ENCODE assay signal across 18 cellular contexts in genomic region chr19:38722947-38723605, GRCh38. TPM values are rescaled to one million over a fixed set of nuclear protein-coding genes. Genes with fewer than 3 reads are reported as not detected.
DNase-seq lines count a peak whose midpoint lies in the region; ATAC-seq and TF ChIP-seq lines count a peak whose summit lies in the region.
"Had no signal": no experiment of that assay in that cellular context is flagged by ENCODE, and none has a peak within 500 bp of the region (broad histone marks: within the 10 kb centered on the region; RNA-seq: fewer than 3 reads in every experiment).

No MANE protein-coding gene starts in this region.

- H3K9me3 ChIP-seq in heart left ventricle (no peaks in the 10 kb centered on the region), hepatocyte (ENCODE audit: low read depth) (no peaks in the 10 kb centered on the region), upper lobe of left lung (no peaks in the 10 kb centered on the region), A673 (ENCODE audit: low read depth, low read length, poor library complexity, severe bottlenecking) (no peaks in the 10 kb centered on the region)

- peaks cover 5% of the 10 kb centered on the region for H3K79me2 ChIP-seq in hepatocyte

- peaks cover 28% of the 10 kb centered on the region for H3K4me1 Mint-ChIP-seq in progenitor cell of endocrine pancreas (ENCODE audit: low read depth)

- peaks cover 12% of the 10 kb centered on the region for H3K36me3 Mint-ChIP-seq in progenitor cell of endocrine pancreas (ENCODE audit: insufficient read depth)

- no peak overlapping the region for H2AFZ ChIP-seq in hepatocyte

- no peak for TF ChIP-seq CTCF in heart left ventricle (IDR thresholded peaks at IDR 0.05)
- TF ChIP-seq CTCF in hepatocyte (IDR thresholded peaks at IDR 0.05; ENCODE audit: poor library complexity): no peak
- no peak for TF ChIP-seq CTCF in progenitor cell of endocrine pancreas (IDR thresholded peaks at IDR 0.05; ENCODE audit: unreplicated experiment)
- TF ChIP-seq CTCF in upper lobe of left lung (IDR thresholded peaks at IDR 0.05): no peak
- TF ChIP-seq CTCF in A673 (conservative IDR thresholded peaks at IDR 0.05; ENCODE audit: low read depth, low read length): no peak

- no peaks in the 10 kb centered on the region for H3K27me3 Mint-ChIP-seq in progenitor cell of endocrine pancreas

- H4K20me1 ChIP-seq in hepatocyte (ENCODE audit: insufficient read depth, poor library complexity, severe bottlenecking): no peaks in the 10 kb centered on the region

- no TSS peak for BruUV-seq in A673 (replicated peaks; lab: Mats Ljungman, UMichigan)

- peak overlapping the region; percentile 73 to 98 (median 89) for H3K27ac ChIP-seq in heart left ventricle
- H3K27ac ChIP-seq in hepatocyte: peak overlapping the region; percentile 89
- H3K27ac ChIP-seq in upper lobe of left lung: peak overlapping the region; percentile 18 to 72 (median 62)
- no peak overlapping the region for H3K27ac ChIP-seq in A673 (ENCODE audit: low read depth, low read length, poor library complexity, severe bottlenecking)
- H3K27ac ChIP-seq: brain microvascular endothelial cell, KMS-11 had no signal

- H3K4me3 ChIP-seq in heart left ventricle: no peak overlapping the region
- no peak overlapping the region for H3K4me3 ChIP-seq in hepatocyte
- H3K4me3 ChIP-seq in upper lobe of left lung: no peak overlapping the region
- no peak overlapping the region for H3K4me3 ChIP-seq in A673 (ENCODE audit: low read depth, low read length, poor library complexity, severe bottlenecking)

- H3K27me3 ChIP-seq in heart left ventricle (no peaks in the 10 kb centered on the region), hepatocyte (no peaks in the 10 kb centered on the region), upper lobe of left lung (no peaks in the 10 kb centered on the region), A673 (replicated peaks; ENCODE audit: insufficient read depth, low read depth, low read length, poor library complexity) (no peaks in the 10 kb centered on the region)
- H3K27me3 ChIP-seq: brain microvascular endothelial cell had no signal

- no peaks in the 10 kb centered on the region for H3K9me3 Mint-ChIP-seq in progenitor cell of endocrine pancreas (ENCODE audit: low read depth)
- H3K9me3 Mint-ChIP-seq: CD8-positive, alpha-beta T cell had no signal

- H3K27ac Mint-ChIP-seq in progenitor cell of endocrine pancreas: peak overlapping the region; percentile 98
- H3K27ac Mint-ChIP-seq: CD8-positive, alpha-beta T cell had no signal

- H3K36me3 ChIP-seq in heart left ventricle (peaks cover 3 to 100% (median 91%) of the 10 kb centered on the region in 9 donors), hepatocyte (replicated peaks; ENCODE audit: insufficient read depth, low read depth) (no peaks in the 10 kb centered on the region), upper lobe of left lung (peaks cover 60 to 100% (median 97%) of the 10 kb centered on the region in 4 donors), A673 (ENCODE audit: insufficient read depth, low read length, poor library complexity, severe bottlenecking) (peaks cover 56% of the 10 kb centered on the region)

- peaks cover 29 to 89% (median 73%) of the 10 kb centered on the region in 12 donors for H3K4me1 ChIP-seq in heart left ventricle
- H3K4me1 ChIP-seq in hepatocyte (ENCODE audit: insufficient read depth): peaks cover 14% of the 10 kb centered on the region
- peaks cover 14 to 57% (median 40%) of the 10 kb centered on the region in 4 donors for H3K4me1 ChIP-seq in upper lobe of left lung
- H3K4me1 ChIP-seq in A673 (ENCODE audit: insufficient read depth, low read length, poor library complexity, severe bottlenecking): no peaks in the 10 kb centered on the region

- intact Hi-C loops in heart left ventricle (cut with DNase I) (loop anchor here in 3 of 10 donors (5.0 to 10.0 kb wide), 4 partner anchors 71 to 178 kb away; partner anchors contain the start of genes ACTN4 (in 1 of the 3) and ECH1 (in 1 of the 3)), cardiac septum (cut with DNase I) (no loop called here), A673 (cut with micrococcal nuclease; ENCODE audit: unreplicated experiment) (no loop called here)

- WGBS in heart left ventricle, 4 donors: 66 to 70% (median 68%) methylated on average over 10 of the region's 10 CpGs
- 90% methylated on average over 10 of the region's 10 CpGs for WGBS in hepatocyte (ENCODE audit: low lambda C conversion rate, missing lambda C conversion rate)
- WGBS in upper lobe of left lung, 2 donors: 89 to 91% methylated on average over 10 of the region's 10 CpGs

- POLR2A ChIA-PET in A673 (lab: Charles Lee; ENCODE audit: low non-redundant PET): interaction anchor here (0.6 kb wide), 1 partner anchor 188 kb away, joined by 8 read pairs; no protein-coding TSS in a partner anchor

- DNase-seq in heart left ventricle (no peak), cardiac septum (ENCODE audit: low spot score) (no peak), hepatocyte (ENCODE audit: low spot score) (no peak), progenitor cell of endocrine pancreas (ENCODE audit: low spot score, unreplicated experiment) (no peak), upper lobe of left lung (no peak), A673 (ENCODE audit: low spot score) (no peak)
- DNase-seq: activated gamma-delta T cell; brain microvascular endothelial cell; CD8-positive, alpha-beta T cell; effector memory CD4-positive, alpha-beta T cell; foreskin melanocyte; NCI-H2171 treated with DMSO at 0.1 percent for 48 hours; T-helper 2 cell had no signal

- no peak for TF ChIP-seq POLR2A in heart left ventricle (IDR thresholded peaks at IDR 0.05)
- TF ChIP-seq POLR2A in upper lobe of left lung (IDR thresholded peaks at IDR 0.05): no peak

- no peak for TF ChIP-seq EP300 in upper lobe of left lung (IDR thresholded peaks at IDR 0.05)

- H3K9me2 ChIP-seq in hepatocyte (replicated peaks; ENCODE audit: insufficient read depth): no peaks in the 10 kb centered on the region

- ATAC-seq in heart left ventricle (no peak), upper lobe of left lung (ENCODE audit: low FRiP score in 2 of 2) (no peak), HG02623 (IDR thresholded peaks at IDR 0.05; ENCODE audit: unreplicated experiment) (no peak), HG03457 (IDR thresholded peaks at IDR 0.05; ENCODE audit: unreplicated experiment) (no peak)
- ATAC-seq: activated CD4-positive, CD25-positive, alpha-beta regulatory T cell treated with anti-CD3 and anti-CD28 coated beads, Interleukin-2, amount 50 U/mL, for 24 hours; CD8-positive, alpha-beta T cell had no signal

- CTCF ChIA-PET in A673 (lab: Charles Lee): no interaction called here

- H3K4me2 ChIP-seq in hepatocyte: no peak overlapping the region
- H3K4me2 ChIP-seq: KMS-11 had no signal

- no peak overlapping the region for H3K4me3 Mint-ChIP-seq in progenitor cell of endocrine pancreas (ENCODE audit: low read depth)
- H3K4me3 Mint-ChIP-seq: CD8-positive, alpha-beta T cell had no signal

RNA-seq across cellular contexts. Expression of gene CAPN12, which starts 21.2 kb away (rescaled TPM):
- total RNA-seq in heart left ventricle (1 to 10 TPM in 2 of 9 donors, under 1 TPM in 7; 0.36 to 1.8 (median 0.72) TPM), cardiac septum (1.7 TPM), hepatocyte (12.5 and 26.6 TPM in 2 replicates), progenitor cell of endocrine pancreas (4.1 and 5.0 TPM in 2 replicates), upper lobe of left lung (10 to 100 TPM in 3 of 6 donors, 1 to 10 TPM in 3; 5.2 to 93.2 (median 11.1) TPM), A673 (2021) (0.69 and 0.96 TPM in 2 replicates)
- polyA plus RNA-seq in heart left ventricle (1 to 10 TPM in 1 of 2 donors, under 1 TPM in 1; 0.91 to 1.4 TPM), hepatocyte (24.3 and 38.9 TPM in 2 replicates)

RNA-seq across cellular contexts. Expression of gene LGALS7, which starts 50.2 kb away (rescaled TPM):
- total RNA-seq in heart left ventricle (not detected), cardiac septum (not detected), hepatocyte (not detected in 2 replicates), progenitor cell of endocrine pancreas (0.91 TPM in 1 of 2 replicates, not detected in the other), upper lobe of left lung (not detected), A673 (2021) (not detected in 2 replicates)
- polyA plus RNA-seq in heart left ventricle (under 1 TPM in 1 of 2 donors, not detected in 1; 0.33 TPM), hepatocyte (1.2 TPM in 2 replicates)
- total RNA-seq: CD8-positive, alpha-beta T cell; mononuclear cell had no signal
